2 cellular contexts compared by ENCODE assay signal in genomic region chr1:90114521-90115141, GRCh38.
A peak's percentile ranks its signal among the peaks of the same experiment; 100 is the strongest.
TF ChIP-seq lines count a peak whose summit lies in the region.

No MANE protein-coding gene starts in this region.

TF ChIP-seq in HCT116, 20 proteins besides CTCF, POLR2A, EP300 and RAD21 (continued from another document):
- TF ChIP-seq REST (IDR thresholded peaks at IDR 0.05; ENCODE audit: low read depth) (no peak), FOSL1 (IDR thresholded peaks at IDR 0.05; ENCODE audit: low read depth) (no peak), SRF (IDR thresholded peaks at IDR 0.05; ENCODE audit: low read depth) (no peak), TCF7L2 (IDR thresholded peaks at IDR 0.05; ENCODE audit: borderline replicate concordance, extremely low read depth, insufficient read depth, insufficient read length) (no peak), CBX3 (IDR thresholded peaks at IDR 0.05; ENCODE audit: low read depth) (no peak), EGR1 (IDR thresholded peaks at IDR 0.05; ENCODE audit: low read depth) (no peak)
- TF ChIP-seq, protein P1, sequence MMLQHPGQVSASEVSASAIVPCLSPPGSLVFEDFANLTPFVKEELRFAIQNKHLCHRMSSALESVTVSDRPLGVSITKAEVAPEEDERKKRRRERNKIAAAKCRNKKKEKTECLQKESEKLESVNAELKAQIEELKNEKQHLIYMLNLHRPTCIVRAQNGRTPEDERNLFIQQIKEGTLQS (IDR thresholded peaks at IDR 0.05): no peak

TF ChIP-seq in K562, 482 proteins besides CTCF, POLR2A, EP300 and RAD21 (continued from another document):
- peak; percentile 53 for TF ChIP-seq SMC3 (conservative IDR thresholded peaks at IDR 0.05; ENCODE audit: insufficient read depth, low read depth, low read length)
- 0 out of 2 replicates have a peak, but pooled peaks have one; percentile 16 for TF ChIP-seq ARID2 (IDR thresholded peaks at IDR 0.05)
- TF ChIP-seq, protein P2, sequence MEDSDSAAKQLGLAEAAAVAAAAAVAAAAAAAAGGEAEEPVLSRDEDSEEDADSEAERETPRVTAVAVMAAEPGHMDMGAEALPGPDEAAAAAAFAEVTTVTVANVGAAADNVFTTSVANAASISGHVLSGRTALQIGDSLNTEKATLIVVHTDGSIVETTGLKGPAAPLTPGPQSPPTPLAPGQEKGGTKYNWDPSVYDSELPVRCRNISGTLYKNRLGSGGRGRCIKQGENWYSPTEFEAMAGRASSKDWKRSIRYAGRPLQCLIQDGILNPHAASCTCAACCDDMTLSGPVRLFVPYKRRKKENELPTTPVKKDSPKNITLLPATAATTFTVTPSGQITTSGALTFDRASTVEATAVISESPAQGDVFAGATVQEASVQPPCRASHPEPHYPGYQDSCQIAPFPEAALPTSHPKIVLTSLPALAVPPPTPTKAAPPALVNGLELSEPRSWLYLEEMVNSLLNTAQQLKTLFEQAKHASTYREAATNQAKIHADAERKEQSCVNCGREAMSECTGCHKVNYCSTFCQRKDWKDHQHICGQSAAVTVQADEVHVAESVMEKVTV (CRISPR knock-in tag; IDR thresholded peaks at IDR 0.05): peak; percentile 57; the same call in 1 of the 2 replicates
- no peak for TF ChIP-seq PHF8 (IDR thresholded peaks at IDR 0.05; ENCODE audit: borderline replicate concordance, low read length)
